8 cellular contexts compared by ENCODE assay signal in the genomic region with DNA sequence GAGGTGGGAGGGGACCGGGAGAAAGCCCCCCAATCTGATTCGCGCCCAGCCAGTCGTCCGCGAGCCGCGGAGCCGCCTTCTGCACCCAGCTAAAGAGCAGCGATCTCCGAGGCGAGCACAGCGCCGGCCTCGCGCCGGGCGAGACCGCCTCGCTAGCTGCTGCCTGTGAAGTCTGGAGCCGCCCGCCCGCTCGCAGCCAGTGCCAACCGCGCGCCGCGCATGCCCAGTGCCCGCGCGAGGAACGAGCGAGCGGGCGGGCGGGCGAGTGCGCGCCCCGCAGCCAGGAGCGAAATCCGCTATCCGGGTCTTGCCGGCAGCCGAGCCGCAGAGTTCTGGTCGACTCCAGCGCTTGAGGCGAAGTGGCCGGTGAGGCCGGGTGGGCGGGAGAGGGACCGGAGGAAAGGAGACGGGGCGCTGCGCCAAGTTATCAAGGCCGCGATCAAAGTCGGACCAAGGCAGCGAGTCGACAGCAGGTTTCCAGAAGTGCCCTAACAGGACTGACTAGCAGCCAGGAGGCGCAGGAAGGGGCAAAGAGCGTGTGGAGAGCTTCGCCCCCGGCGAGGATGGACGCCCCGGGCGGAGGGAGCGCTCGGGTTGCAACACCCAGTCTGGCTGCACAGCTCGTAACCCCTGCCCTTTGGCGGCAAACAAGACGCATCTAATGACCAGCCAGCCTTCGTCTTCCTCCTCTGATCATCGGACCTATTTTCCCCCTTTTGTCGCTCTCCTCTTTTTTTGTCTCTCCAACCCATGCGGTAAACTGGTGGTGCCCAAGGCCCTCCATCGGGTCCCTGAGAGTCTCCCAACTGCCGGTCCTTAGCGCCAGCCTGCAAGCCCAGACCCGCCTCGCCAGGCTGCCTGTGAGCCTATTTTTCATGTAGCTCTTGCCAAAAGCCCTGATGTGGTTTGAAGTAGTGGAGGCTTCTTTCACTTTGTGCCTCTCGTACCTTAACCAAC. TPM values are rescaled to one million over a fixed set of nuclear protein-coding genes. Genes with fewer than 3 reads are reported as not detected.
DNase-seq lines count a peak whose midpoint lies in the region; ATAC-seq and TF ChIP-seq lines count a peak whose summit lies in the region.

EPS8 (minus strand) TSS at position 174 of the 957 bp plus-strand sequence. CDS start 106,437 bp downstream, outside the sequence.

- peak within 1 kb of the TSS; percentile 93 for H2BK20ac ChIP-seq in IMR-90 (ENCODE audit: low read depth, low read length)

- H4K91ac ChIP-seq in IMR-90 (ENCODE audit: insufficient read depth, low read depth, low read length): peak within 1 kb of the TSS; percentile 94

- H2AFZ ChIP-seq in IMR-90 (replicated peaks; ENCODE audit: low read length, poor library complexity) (peak within 1 kb of the TSS; percentile 88), PC-9 (peak within 1 kb of the TSS; percentile 90)

- H4K20me1 ChIP-seq in IMR-90 (ENCODE audit: insufficient read depth, low read length) (no peaks in the 10 kb centered on the region), PC-9 (ENCODE audit: insufficient read depth) (peaks cover 6% of the 10 kb centered on the region; the same call in 1 of the 2 replicates)

- peak within 1 kb of the TSS; percentile 41; the same call in 2 of the 3 replicates for H2BK15ac ChIP-seq in IMR-90 (ENCODE audit: low read depth, low read length)

- intact Hi-C loops in IMR-90 (cut with micrococcal nuclease): loop anchor here (1.0 to 10.0 kb wide), 4 partner anchors 67 to 255 kb away; no protein-coding TSS in a partner anchor
- intact Hi-C loops in PC-9 (cut with micrococcal nuclease; ENCODE audit: unreplicated experiment): loop anchor here (1.0 to 10.0 kb wide), 9 partner anchors 11 to 199 kb away; no protein-coding TSS in a partner anchor
- intact Hi-C loops in esophagus muscularis mucosa (cut with DNase I): loop anchor here (5.0 to 10.0 kb wide), 5 partner anchors 62 to 515 kb away; no protein-coding TSS in a partner anchor

- H3K36me3 ChIP-seq in IMR-90 (ENCODE audit: control insufficient read depth, insufficient read depth, low read length) (no peaks in the 10 kb centered on the region), PC-9 (ENCODE audit: low read depth) (peaks cover 10% of the 10 kb centered on the region), esophagus muscularis mucosa (no peaks in the 10 kb centered on the region), muscle layer of duodenum (ENCODE audit: control insufficient read depth in 1 of 2, insufficient read depth in 2 of 2, low read length in 2 of 2) (peaks cover 0 to 5% of the 10 kb centered on the region in 2 donors)

- peak within 1 kb of the TSS; percentile 57 for H2AK5ac ChIP-seq in IMR-90 (ENCODE audit: low read depth, low read length)

- peak within 1 kb of the TSS; percentile 95 for H3K18ac ChIP-seq in IMR-90 (ENCODE audit: low read depth, low read length)

- no peaks in the 10 kb centered on the region for H3K9me2 ChIP-seq in PC-9 (ENCODE audit: insufficient read depth)

- peaks cover 43% of the 10 kb centered on the region for H3K79me2 ChIP-seq in PC-9 (ENCODE audit: low read depth)

- DNase-seq in DMS114 treated with DMSO at 0.1 percent for 48 hours (lab: John Stamatoyannopoulos, UW; ENCODE audit: unreplicated experiment) (peak; percentile 44), IMR-90 (peak; percentile 91), PC-9 (peak; percentile 90 to 100), esophagus muscularis mucosa (ENCODE audit: extremely low spot score) (peak; percentile 96)
- DNase-seq in activated T-cell treated with anti-CD3 and anti-CD28 coated beads, Interleukin-2, amount 50 U/mL, for 48 hours: peak; percentile 91 to 93
- DNase-seq in stimulated activated CD8-positive, alpha-beta memory T cell treated with anti-CD3 and anti-CD28 coated beads, Interleukin-7, amount 100 ng/mL, for 24 hours (ENCODE audit: low read depth): peak; percentile 65

- peak within 1 kb of the TSS; percentile 84 for H3K9ac ChIP-seq in IMR-90 (ENCODE audit: low read depth, low read length)

- ATAC-seq in GM21576 (IDR thresholded peaks at IDR 0.05; ENCODE audit: unreplicated experiment) (peak; percentile 82), IMR-90 (ENCODE audit: low read depth) (peak; percentile 91)

- peak within 1 kb of the TSS; percentile 79 for H2AK9ac ChIP-seq in IMR-90 (replicated peaks; ENCODE audit: low read depth, low read length, poor library complexity)

- peak within 1 kb of the TSS; percentile 98 for H2BK120ac ChIP-seq in IMR-90 (ENCODE audit: low read depth, low read length)

- H3K4me2 ChIP-seq in IMR-90 (ENCODE audit: low read depth, low read length): peak within 1 kb of the TSS; percentile 93
- H3K4me2 ChIP-seq in PC-9: peak within 1 kb of the TSS; percentile 98

- H2BK5ac ChIP-seq in IMR-90 (ENCODE audit: low read depth, low read length, poor library complexity, severe bottlenecking): peak within 1 kb of the TSS; percentile 83

- H3K27ac ChIP-seq in IMR-90 (ENCODE audit: insufficient read depth, low read length) (peak within 1 kb of the TSS; percentile 96), PC-9 (peak within 1 kb of the TSS; percentile 79), esophagus muscularis mucosa (replicated peaks in 1 of 4) (peak within 1 kb of the TSS; percentile 86 to 94 (median 93)), muscle layer of duodenum (ENCODE audit: low read length) (peak within 1 kb of the TSS; percentile 88)

- H3K27me3 ChIP-seq in IMR-90 (ENCODE audit: control insufficient read depth, insufficient read depth, low read length): no peaks in the 10 kb centered on the region
- no peaks in the 10 kb centered on the region for H3K27me3 ChIP-seq in PC-9 (ENCODE audit: insufficient read depth, low read depth)
- H3K27me3 ChIP-seq in esophagus muscularis mucosa: no peaks in the 10 kb centered on the region
- no peaks in the 10 kb centered on the region for H3K27me3 ChIP-seq in muscle layer of duodenum (ENCODE audit: low read depth, low read length)

- H3K9me3 ChIP-seq in IMR-90 (ENCODE audit: control insufficient read depth, insufficient read depth, low read length) (no peaks in the 10 kb centered on the region), PC-9 (ENCODE audit: insufficient read depth, low read depth) (no peaks in the 10 kb centered on the region), esophagus muscularis mucosa (no peaks in the 10 kb centered on the region), muscle layer of duodenum (ENCODE audit: control insufficient read depth in 1 of 2, low read length in 2 of 2) (no peaks in the 10 kb centered on the region)

- H4K5ac ChIP-seq in IMR-90 (ENCODE audit: low read depth, low read length): peak within 1 kb of the TSS; percentile 89

- dilution Hi-C loops in IMR-90 (cut with HindIII; ENCODE audit: low sequenced_read_pairs, unreplicated experiment): no loop called here

- peak within 1 kb of the TSS; percentile 67 for H3K56ac ChIP-seq in IMR-90 (ENCODE audit: extremely low read depth, insufficient read depth, low read length)

- TF ChIP-seq EP300 in esophagus muscularis mucosa (IDR thresholded peaks at IDR 0.05): no peak

- peaks cover 2% of the 10 kb centered on the region; the same call in 1 of the 2 replicates for H3K4me1 ChIP-seq in IMR-90 (ENCODE audit: control insufficient read depth, insufficient read depth, low read length)
- H3K4me1 ChIP-seq in PC-9 (replicated peaks; ENCODE audit: insufficient read depth): peaks cover 37% of the 10 kb centered on the region
- peaks cover 0 to 27% (median 17%) of the 10 kb centered on the region in 4 donors for H3K4me1 ChIP-seq in esophagus muscularis mucosa
- H3K4me1 ChIP-seq in muscle layer of duodenum (ENCODE audit: control insufficient read depth in 1 of 2, insufficient read depth in 2 of 2, low read length in 2 of 2): peaks cover 0 to 6% of the 10 kb centered on the region in 2 donors

- peak within 1 kb of the TSS; percentile 90 for H3K4ac ChIP-seq in IMR-90 (ENCODE audit: low read depth, low read length)

- POLR2A ChIA-PET in IMR-90 (lab: Charles Lee; ENCODE audit: unreplicated experiment): no interaction called here
- POLR2A ChIA-PET in PC-9 (lab: Charles Lee; ENCODE audit: unreplicated experiment): interaction anchor here (0.5 to 1.0 kb wide), 5 partner anchors 11 to 190 kb away, joined by 3 to 9 read pairs (median 3); no protein-coding TSS in a partner anchor

- H3F3A ChIP-seq in PC-9 (ENCODE audit: insufficient read depth, low read depth): peaks cover 29% of the 10 kb centered on the region

- peak within 1 kb of the TSS; percentile 96 for H3K14ac ChIP-seq in IMR-90 (replicated peaks; ENCODE audit: low read depth, low read length)

- TF ChIP-seq RAD21 in IMR-90 (IDR thresholded peaks at IDR 0.05; ENCODE audit: low read length): peak; percentile 28; the same call in 1 of the 2 replicates

- WGBS in IMR-90 (ENCODE audit: extremely low coverage in 2 of 2, insufficient read length in 1 of 2), 2 experiments: 0% methylated on average over 71 of the region's 85 CpGs; no CpG with 5 or more reads in 1 of the 2 experiments
- 7% methylated on average over 16 of the region's 85 CpGs for WGBS in esophagus muscularis mucosa

- TF ChIP-seq POLR2A in IMR-90 (IDR thresholded peaks at IDR 0.05; ENCODE audit: low read depth, low read length) (peak; percentile 86), esophagus muscularis mucosa (IDR thresholded peaks at IDR 0.05; ENCODE audit: low read depth) (peak; percentile 54)

- no peaks in the 10 kb centered on the region for H3K9me1 ChIP-seq in IMR-90 (ENCODE audit: insufficient read depth, low read length)

- in situ Hi-C loops in IMR-90 (cut with MboI; ENCODE audit: low sequenced_read_pairs): no loop called here

- TF ChIP-seq CTCF in IMR-90 (conservative IDR thresholded peaks at IDR 0.05; ENCODE audit: low read depth, low read length) (no peak), PC-9 (conservative IDR thresholded peaks at IDR 0.05) (no peak), esophagus muscularis mucosa (IDR thresholded peaks at IDR 0.05) (peak in 2 of 3 experiments; percentile 6 to 15)

- CTCF ChIA-PET in IMR-90 (lab: Yijun Ruan, JAX) (interaction anchor here (0.6 to 1.5 kb wide), 3 partner anchors 9 to 182 kb away, joined by 3 read pairs; no protein-coding TSS in a partner anchor), PC-9 (lab: Charles Lee) (interaction anchor here (1.4 kb wide), 1 partner anchor 8 kb away, joined by 4 read pairs; no protein-coding TSS in a partner anchor)

- peak within 1 kb of the TSS; percentile 72 for H3K4me3 ChIP-seq in IMR-90 (ENCODE audit: insufficient read depth, low read depth, low read length)
- H3K4me3 ChIP-seq in PC-9: peak within 1 kb of the TSS; percentile 64
- peak within 1 kb of the TSS; percentile 68 to 96 (median 84) for H3K4me3 ChIP-seq in esophagus muscularis mucosa
- H3K4me3 ChIP-seq in muscle layer of duodenum (ENCODE audit: low read depth in 1 of 2, low read length in 2 of 2): peak within 1 kb of the TSS; percentile 92 to 96

- peak within 1 kb of the TSS; percentile 80 to 97 for H4K8ac ChIP-seq in IMR-90 (ENCODE audit: low read depth in 2 of 2, low read length in 2 of 2)

- H3K79me1 ChIP-seq in IMR-90 (ENCODE audit: low read depth in 1 of 2, low read length in 2 of 2): peaks cover 7 to 24% of the 10 kb centered on the region in 2 experiments

- no TSS peak for BruUV-seq in IMR-90 (replicated peaks; lab: Mats Ljungman, UMichigan)
- TSS peak; percentile 68 for BruUV-seq in PC-9 (replicated peaks; lab: Mats Ljungman, UMichigan)

- peak within 1 kb of the TSS; percentile 95 for H3K23ac ChIP-seq in IMR-90 (ENCODE audit: low read depth, low read length)

RNA-seq across cellular contexts. Expression of gene EPS8, which starts in this region (rescaled TPM):
- total RNA-seq in IMR-90 (2012; rRNA removed) (102 and 104 TPM in 2 replicates), PC-9 (2021) (224 and 232 TPM in 2 replicates), esophagus muscularis mucosa (100 to 1,000 TPM in 1 of 4 donors, 10 to 100 TPM in 3; 54.4 to 120 (median 78.7) TPM)
- polyA plus RNA-seq in IMR-90 (2012; rRNA removed): 45.0 and 45.1 TPM in 2 replicates
- 14.0 and 14.1 TPM in 2 replicates for polyA plus RNA-seq in IMR-90 (2012; cell fraction: cytosol; rRNA removed)
- 26.2 and 55.5 TPM in 2 replicates for polyA plus RNA-seq in IMR-90 (2012; cell fraction: nucleus; rRNA removed; ENCODE audit: low replicate concordance)

Comparison
In these comparisons a context has a peak if more than half of its experiments do, and no peak if none do; other contexts are left out.
1. Peak in every context shown above with its lines: DNase-seq, ATAC-seq, H3K4me3 ChIP-seq and H3K27ac ChIP-seq.
2. DNase-seq: peak in every context shown above with its lines; median percentile 96 in esophagus muscularis mucosa; 95 in PC-9; 92 in activated T-cell treated with anti-CD3 and anti-CD28 coated beads, Interleukin-2, amount 50 U/mL, for 48 hours; 91 in IMR-90; 65 in stimulated activated CD8-positive, alpha-beta memory T cell treated with anti-CD3 and anti-CD28 coated beads, Interleukin-7, amount 100 ng/mL, for 24 hours; 44 in DMS114 treated with DMSO at 0.1 percent for 48 hours.
3. CTCF ChIP-seq: peak in esophagus muscularis mucosa (2 of 3); none in IMR-90 (single experiment) and PC-9 (single experiment).